8 cellular contexts compared by ENCODE assay signal in the genomic region with DNA sequence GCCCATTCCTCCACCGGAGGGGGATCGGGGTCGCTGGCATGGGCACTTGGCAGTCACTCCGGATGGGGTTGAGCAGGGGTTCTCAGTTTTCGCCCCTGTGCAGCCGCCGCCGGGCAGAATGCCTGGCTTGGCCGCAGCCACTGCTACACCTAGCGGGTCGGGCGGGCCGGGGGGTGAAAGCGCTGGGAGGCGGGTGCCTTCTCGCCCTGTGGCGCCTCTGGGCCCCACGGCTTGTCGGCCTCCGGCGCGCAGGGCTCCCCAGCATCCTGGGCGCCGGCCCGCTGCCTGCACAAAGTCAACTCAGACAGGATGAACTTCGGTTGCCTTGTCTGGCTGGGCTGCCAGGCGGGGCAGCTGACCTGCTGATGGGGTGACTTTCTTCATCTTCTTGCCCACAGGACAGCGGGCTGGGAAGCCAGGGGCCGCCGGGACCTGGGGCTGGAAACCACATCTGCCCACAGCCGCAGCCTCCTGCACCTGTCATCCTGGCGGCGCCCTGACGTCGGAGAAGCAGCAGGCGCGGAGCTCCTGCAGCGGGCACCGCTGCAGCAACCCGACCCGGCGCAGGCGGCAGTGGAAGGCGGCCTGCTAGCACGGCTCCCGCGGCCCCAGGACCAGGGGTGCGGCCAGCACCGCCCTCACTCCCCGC. TPM values are rescaled to one million over a fixed set of nuclear protein-coding genes. Genes with fewer than 3 reads are reported as not detected.
A peak's percentile ranks its signal among the peaks of the same experiment; 100 is the strongest.
DNase-seq lines count a peak whose midpoint lies in the region; ATAC-seq and TF ChIP-seq lines count a peak whose summit lies in the region.

No MANE protein-coding gene starts in this region.

- H3K36me3 Mint-ChIP-seq in stimulated activated naive CD8-positive, alpha-beta T cell treated with anti-CD3 and anti-CD28 coated beads, Interleukin-15, Interleukin-2, amounts not matched to agents 100 ng/mL and 50 ng/mL, for 24 hours (ENCODE audit: low read depth), result no peaks in the 10 kb centered on the region

- peaks cover 62% of the 10 kb centered on the region for H3K27me3 Mint-ChIP-seq in stimulated activated naive CD8-positive, alpha-beta T cell treated with anti-CD3 and anti-CD28 coated beads, Interleukin-15, Interleukin-2, amounts not matched to agents 100 ng/mL and 50 ng/mL, for 24 hours

- H3K9me3 ChIP-seq in WERI-Rb-1 (ENCODE audit: severe bottlenecking) (peaks cover 7% of the 10 kb centered on the region), mononuclear cell (ENCODE audit: low read depth, low read length) (peaks cover 7% of the 10 kb centered on the region)

- peaks cover 7% of the 10 kb centered on the region for H3K27me3 ChIP-seq in WERI-Rb-1 (ENCODE audit: insufficient read depth, low read depth, severe bottlenecking)
- peaks cover 36% of the 10 kb centered on the region for H3K27me3 ChIP-seq in mononuclear cell (ENCODE audit: insufficient read depth, low read length)

- H3K4me3 ChIP-seq in WERI-Rb-1 (ENCODE audit: low read depth, low read length) (peak overlapping the region; percentile 80), mononuclear cell (ENCODE audit: low read length) (peak overlapping the region; percentile 45)

- ATAC-seq in GM18873 (IDR thresholded peaks at IDR 0.05; ENCODE audit: low FRiP score, unreplicated experiment) (peak; percentile 17), HG03342 (IDR thresholded peaks at IDR 0.05; ENCODE audit: unreplicated experiment) (peak; percentile 36)

- H3K9me3 Mint-ChIP-seq in stimulated activated naive CD8-positive, alpha-beta T cell treated with anti-CD3 and anti-CD28 coated beads, Interleukin-15, Interleukin-2, amounts not matched to agents 100 ng/mL and 50 ng/mL, for 24 hours, result peaks cover 7% of the 10 kb centered on the region

- H3K4me3 Mint-ChIP-seq in stimulated activated naive CD8-positive, alpha-beta T cell treated with anti-CD3 and anti-CD28 coated beads, Interleukin-15, Interleukin-2, amounts not matched to agents 100 ng/mL and 50 ng/mL, for 24 hours, result peak overlapping the region; percentile 74

- peaks cover 18% of the 10 kb centered on the region for H3K4me1 Mint-ChIP-seq in stimulated activated naive CD8-positive, alpha-beta T cell treated with anti-CD3 and anti-CD28 coated beads, Interleukin-15, Interleukin-2, amounts not matched to agents 100 ng/mL and 50 ng/mL, for 24 hours (ENCODE audit: low read depth)

- DNase-seq in WERI-Rb-1, result peak; percentile 28
- no peak for DNase-seq in cortex of kidney (lab: John Stamatoyannopoulos, UW)
- DNase-seq in amniotic stem cell (lab: John Stamatoyannopoulos, UW), result no peak

- no peak for TF ChIP-seq CTCF in WERI-Rb-1 (IDR thresholded peaks at IDR 0.05; ENCODE audit: low read depth, low read length)

- no peak overlapping the region for H3K27ac Mint-ChIP-seq in stimulated activated naive CD8-positive, alpha-beta T cell treated with anti-CD3 and anti-CD28 coated beads, Interleukin-15, Interleukin-2, amounts not matched to agents 100 ng/mL and 50 ng/mL, for 24 hours

- H3K4me1 ChIP-seq in mononuclear cell (ENCODE audit: insufficient read depth, low read length), result peaks cover 33% of the 10 kb centered on the region

- H3K36me3 ChIP-seq in WERI-Rb-1, result no peaks in the 10 kb centered on the region

- H3K27ac ChIP-seq in WERI-Rb-1, result no peak overlapping the region; the same call in 1 of the 2 replicates
- peak overlapping the region; percentile 10 for H3K27ac ChIP-seq in cingulate gyrus (ENCODE audit: low read depth, low read length)

RNA-seq across cellular contexts. Expression of a gene that starts 1.2 kb away (rescaled TPM):
- total RNA-seq in mononuclear cell, result 2.0 TPM
